In genomic region chr2:100006516-100006915, GRCh38 we compare ENCODE assay signal across 21 cellular contexts.
A peak's percentile ranks its signal among the peaks of the same experiment; 100 is the strongest.
DNase-seq lines count a peak whose midpoint lies in the region; ATAC-seq and TF ChIP-seq lines count a peak whose summit lies in the region.
"Had no signal": no experiment of that assay in that cellular context is flagged by ENCODE, and none has a peak within 500 bp of the region (broad histone marks: within the 10 kb centered on the region; RNA-seq: fewer than 3 reads in every experiment).

No MANE protein-coding gene starts in this region.

- H3K9me1 ChIP-seq in IMR-90 (ENCODE audit: insufficient read depth, low read length): peaks cover 13% of the 10 kb centered on the region

- peaks cover 9 to 27% of the 10 kb centered on the region in 2 experiments; a peak in 3 of 4 replicates for H3K79me1 ChIP-seq in IMR-90 (ENCODE audit: low read depth in 1 of 2, low read length in 2 of 2)

- whole genome bisulfite sequencing in heart left ventricle, 4 donors: 59 to 80% (median 72%) methylated on average over 11 to 12 of the region's 12 CpGs
- WGBS in IMR-90 (ENCODE audit: extremely low coverage in 2 of 2, insufficient read length in 1 of 2), 2 experiments: 92% methylated on average over 9 of the region's 12 CpGs; no CpG with 5 or more reads in 1 of the 2 experiments
- WGBS in SK-N-SH (ENCODE audit: low lambda C conversion rate): 91% methylated on average over 12 of the region's 12 CpGs
- 83 to 87% (median 86%) methylated on average over 12 of the region's 12 CpGs for WGBS in ovary, 3 donors

- no peak for TF ChIP-seq EP300 in SK-N-SH (IDR thresholded peaks at IDR 0.05; ENCODE audit: borderline replicate concordance in 1 of 2, low read depth in 1 of 2, low read length in 1 of 2)
- TF ChIP-seq EP300 in ovary (IDR thresholded peaks at IDR 0.05): no peak

- H3K9me3 ChIP-seq in heart left ventricle (no peaks in the 10 kb centered on the region), IMR-90 (ENCODE audit: control insufficient read depth, insufficient read depth, low read length) (no peaks in the 10 kb centered on the region), SK-N-SH (no peaks in the 10 kb centered on the region), ovary (no peaks in the 10 kb centered on the region)
- H3K9me3 ChIP-seq: A549; BE2C; BLaER1 treated with 17β-estradiol and CSF1 and Interleukin-3, amounts not matched to agents 10 nM and 100 nM had no signal

- H3F3A ChIP-seq in SK-N-SH (replicated peaks; ENCODE audit: insufficient read depth): peaks cover 3% of the 10 kb centered on the region

- H3K36me3 Mint-ChIP-seq in nephron progenitor cell (ENCODE audit: low read depth): peaks cover 75% of the 10 kb centered on the region
- H3K36me3 Mint-ChIP-seq: CD4-positive, alpha-beta memory T cell had no signal

- H2AK9ac ChIP-seq in IMR-90 (replicated peaks; ENCODE audit: low read depth, low read length, poor library complexity): no peak overlapping the region

- POLR2A ChIA-PET in IMR-90 (lab: Charles Lee; ENCODE audit: unreplicated experiment): no interaction called here
- POLR2A ChIA-PET in SK-N-SH (lab: Yijun Ruan, JAX): no interaction called here

- in situ Hi-C loops in IMR-90 (cut with MboI; ENCODE audit: low sequenced_read_pairs): no loop called here

- peak overlapping the region; percentile 60 for H2BK120ac ChIP-seq in IMR-90 (ENCODE audit: low read depth, low read length)

- H4K91ac ChIP-seq in IMR-90 (ENCODE audit: insufficient read depth, low read depth, low read length): peak overlapping the region; percentile 31

- peak overlapping the region; percentile 14 for H2BK20ac ChIP-seq in IMR-90 (ENCODE audit: low read depth, low read length)

- H2BK15ac ChIP-seq in IMR-90 (ENCODE audit: low read depth, low read length): peak overlapping the region; percentile 68; the same call in 2 of the 3 replicates

- intact Hi-C loops in heart left ventricle (cut with DNase I) (no loop called here), Right ventricle myocardium superior (cut with DNase I) (no loop called here), IMR-90 (cut with micrococcal nuclease) (no loop called here), ovary (cut with DNase I) (no loop called here)

- dilution Hi-C loops in IMR-90 (cut with HindIII; ENCODE audit: low sequenced_read_pairs, unreplicated experiment): no loop called here

- no peaks in the 10 kb centered on the region for H4K20me1 ChIP-seq in IMR-90 (ENCODE audit: insufficient read depth, low read length)
- no peaks in the 10 kb centered on the region for H4K20me1 ChIP-seq in SK-N-SH (ENCODE audit: insufficient read depth)

- H3K9me3 Mint-ChIP-seq in nephron progenitor cell: no peaks in the 10 kb centered on the region
- H3K9me3 Mint-ChIP-seq: CD4-positive, alpha-beta memory T cell had no signal

- H3K9ac ChIP-seq in IMR-90 (ENCODE audit: low read depth, low read length) (no peak overlapping the region), SK-N-SH (no peak overlapping the region)
- H3K9ac ChIP-seq: BLaER1 treated with 17β-estradiol and CSF1 and Interleukin-3, amounts not matched to agents 10 nM and 100 nM had no signal

- DNase-seq in heart left ventricle: no peak
- DNase-seq in Right ventricle myocardium superior: no peak
- DNase-seq in IMR-90: no peak
- DNase-seq in nephron progenitor cell: no peak
- no peak for DNase-seq in SK-N-SH
- no peak for DNase-seq in ovary
- DNase-seq: 8988T; ACHN; AML-193; BE2C; Calu3; CD4-positive, alpha-beta memory T cell; COR-L47; DMS53; DMS79 treated with DMSO at 0.1 percent for 48 hours; GF-D8; GOT3; HCEC 1CT had no signal

- ATAC-seq in heart left ventricle: peak in 3 of 4 donors; percentile 20 to 51 (median 31)
- no peak for ATAC-seq in Right ventricle myocardium superior (ENCODE audit: poor library complexity)
- ATAC-seq in IMR-90 (ENCODE audit: low read depth): no peak
- ATAC-seq in GM21723 (IDR thresholded peaks at IDR 0.05; ENCODE audit: unreplicated experiment): no peak
- ATAC-seq: A549 had no signal

- no peak overlapping the region for H2AFZ ChIP-seq in IMR-90 (replicated peaks; ENCODE audit: low read length, poor library complexity)
- H2AFZ ChIP-seq in SK-N-SH (ENCODE audit: low read depth): no peak overlapping the region

- peak overlapping the region; percentile 31 for H2AK5ac ChIP-seq in IMR-90 (ENCODE audit: low read depth, low read length)

- H3K4me1 ChIP-seq in heart left ventricle: peaks cover 0 to 12% (median 0%) of the 10 kb centered on the region in 12 donors
- peaks cover 22% of the 10 kb centered on the region for H3K4me1 ChIP-seq in IMR-90 (ENCODE audit: control insufficient read depth, insufficient read depth, low read length)
- H3K4me1 ChIP-seq in SK-N-SH (ENCODE audit: control insufficient read depth in 1 of 2, insufficient read depth in 2 of 2, low read depth in 1 of 2, low read length in 1 of 2): peaks cover 0 to 9% of the 10 kb centered on the region in 2 experiments; a peak in 2 of 4 replicates
- H3K4me1 ChIP-seq in ovary (ENCODE audit: insufficient read depth): peaks cover 6% of the 10 kb centered on the region
- H3K4me1 ChIP-seq: A549, BE2C had no signal

- H3K9me2 ChIP-seq in SK-N-SH: no peaks in the 10 kb centered on the region

- TF ChIP-seq RAD21 in IMR-90 (IDR thresholded peaks at IDR 0.05; ENCODE audit: low read length) (no peak), SK-N-SH (IDR thresholded peaks at IDR 0.05; ENCODE audit: low read length) (no peak)

- H3K4me2 ChIP-seq in IMR-90 (ENCODE audit: low read depth, low read length) (no peak overlapping the region), SK-N-SH (no peak overlapping the region)
- H3K4me2 ChIP-seq: A549; BLaER1 treated with 17β-estradiol and CSF1 and Interleukin-3, amounts not matched to agents 10 nM and 100 nM had no signal

- H3K36me3 ChIP-seq in heart left ventricle (peaks cover 0 to 22% (median 0%) of the 10 kb centered on the region in 9 donors), IMR-90 (ENCODE audit: control insufficient read depth, insufficient read depth, low read length) (peaks cover 30% of the 10 kb centered on the region), SK-N-SH (replicated peaks in 1 of 2; ENCODE audit: control insufficient read depth in 1 of 2, insufficient read depth in 2 of 2, low read length in 1 of 2) (no peaks in the 10 kb centered on the region), ovary (no peaks in the 10 kb centered on the region)
- H3K36me3 ChIP-seq: BE2C had no signal

- no peak overlapping the region for H3K23ac ChIP-seq in IMR-90 (ENCODE audit: low read depth, low read length)

- H3K14ac ChIP-seq in IMR-90 (replicated peaks; ENCODE audit: low read depth, low read length): no peak overlapping the region

- 0 out of 4 replicates have a peak overlapping the region, but pooled peaks of 1 of the 2 experiments have one; percentile 12 for H4K8ac ChIP-seq in IMR-90 (ENCODE audit: low read depth in 2 of 2, low read length in 2 of 2)

- peaks cover 35% of the 10 kb centered on the region for H3K4me1 Mint-ChIP-seq in nephron progenitor cell

- no peaks in the 10 kb centered on the region for H3K79me2 ChIP-seq in SK-N-SH (ENCODE audit: insufficient read depth)

- CTCF ChIA-PET in IMR-90 (lab: Yijun Ruan, JAX) (no interaction called here), SK-N-SH (lab: Yijun Ruan, JAX) (no interaction called here)

- H3K4ac ChIP-seq in IMR-90 (ENCODE audit: low read depth, low read length): peak overlapping the region; percentile 44; the same call in 1 of the 2 replicates

- H3K27me3 ChIP-seq in heart left ventricle (no peaks in the 10 kb centered on the region), IMR-90 (ENCODE audit: control insufficient read depth, insufficient read depth, low read length) (no peaks in the 10 kb centered on the region), SK-N-SH (ENCODE audit: insufficient read depth) (no peaks in the 10 kb centered on the region), ovary (no peaks in the 10 kb centered on the region)
- H3K27me3 ChIP-seq: BE2C; BLaER1 treated with 17β-estradiol and CSF1 and Interleukin-3, amounts not matched to agents 10 nM and 100 nM had no signal

- no peak overlapping the region for H3K18ac ChIP-seq in IMR-90 (ENCODE audit: low read depth, low read length)

- H3K56ac ChIP-seq in IMR-90 (ENCODE audit: extremely low read depth, insufficient read depth, low read length): no peak overlapping the region

- H3K27ac ChIP-seq in heart left ventricle: no peak overlapping the region
- H3K27ac ChIP-seq in IMR-90 (ENCODE audit: insufficient read depth, low read length): peak overlapping the region; percentile 10; the same call in 1 of the 2 replicates
- H3K27ac ChIP-seq in SK-N-SH (ENCODE audit: low read depth in 2 of 2, low read length in 1 of 2): no peak overlapping the region
- H3K27ac ChIP-seq in ovary: no peak overlapping the region
- H3K27ac ChIP-seq: A549; BLaER1 treated with 17β-estradiol and CSF1 and Interleukin-3, amounts not matched to agents 10 nM and 100 nM had no signal

- no peak overlapping the region for H2BK5ac ChIP-seq in IMR-90 (ENCODE audit: low read depth, low read length, poor library complexity, severe bottlenecking)

- H3K27me3 Mint-ChIP-seq in nephron progenitor cell (ENCODE audit: low read depth, poor library complexity): peaks cover 4% of the 10 kb centered on the region

- no peak overlapping the region for H3K4me3 ChIP-seq in heart left ventricle
- no peak overlapping the region for H3K4me3 ChIP-seq in IMR-90 (ENCODE audit: insufficient read depth, low read depth, low read length)
- no peak overlapping the region for H3K4me3 ChIP-seq in SK-N-SH (ENCODE audit: low read depth in 2 of 2, low read length in 1 of 2)
- H3K4me3 ChIP-seq in ovary: no peak overlapping the region
- H3K4me3 ChIP-seq: A549; BLaER1 treated with 17β-estradiol and CSF1 and Interleukin-3, amounts not matched to agents 10 nM and 100 nM had no signal

- H3K4me3 Mint-ChIP-seq in nephron progenitor cell: no peak overlapping the region

- BruUV-seq in IMR-90 (replicated peaks; lab: Mats Ljungman, UMichigan): no TSS peak

- no peak for TF ChIP-seq POLR2A in heart left ventricle (IDR thresholded peaks at IDR 0.05)
- no peak for TF ChIP-seq POLR2A in IMR-90 (IDR thresholded peaks at IDR 0.05; ENCODE audit: low read depth, low read length)
- no peak for TF ChIP-seq POLR2A in ovary (IDR thresholded peaks at IDR 0.05)

- H4K5ac ChIP-seq in IMR-90 (ENCODE audit: low read depth, low read length): peak overlapping the region; percentile 57

- TF ChIP-seq CTCF in heart left ventricle (IDR thresholded peaks at IDR 0.05) (no peak), IMR-90 (conservative IDR thresholded peaks at IDR 0.05; ENCODE audit: low read depth, low read length) (no peak), nephron progenitor cell (IDR thresholded peaks at IDR 0.05) (no peak), SK-N-SH (IDR thresholded peaks at IDR 0.05) (no peak), ovary (IDR thresholded peaks at IDR 0.05) (no peak)

- H3K27ac Mint-ChIP-seq in nephron progenitor cell: peak overlapping the region; percentile 92
- H3K27ac Mint-ChIP-seq: CD4-positive, alpha-beta memory T cell had no signal

TF ChIP-seq in IMR-90, 13 proteins besides CTCF, POLR2A, EP300 and RAD21 (continues in another document):
- no peak for TF ChIP-seq BHLHE40 (IDR thresholded peaks at IDR 0.05; ENCODE audit: low read depth, low read length)
- TF ChIP-seq RFX5 (IDR thresholded peaks at IDR 0.05; ENCODE audit: low read depth, low read length): no peak

TF ChIP-seq in SK-N-SH, 30 proteins besides CTCF, POLR2A, EP300 and RAD21 (continues in another document):
- TF ChIP-seq MXI1 (IDR thresholded peaks at IDR 0.05; ENCODE audit: low read depth, low read length) (no peak), RXRA (IDR thresholded peaks at IDR 0.05; ENCODE audit: borderline replicate concordance, low read depth) (no peak), CHD2 (IDR thresholded peaks at IDR 0.05; ENCODE audit: low read length, partially characterized antibody) (no peak)

Comparison
In these comparisons a context has a peak if more than half of its experiments do, and no peak if none do; other contexts are left out.
1. ATAC-seq: peak in heart left ventricle (3 of 4); none in Right ventricle myocardium superior (single experiment), IMR-90 (single experiment) and GM21723 (single experiment).